26 cellular contexts compared by ENCODE assay signal in the genomic region with DNA sequence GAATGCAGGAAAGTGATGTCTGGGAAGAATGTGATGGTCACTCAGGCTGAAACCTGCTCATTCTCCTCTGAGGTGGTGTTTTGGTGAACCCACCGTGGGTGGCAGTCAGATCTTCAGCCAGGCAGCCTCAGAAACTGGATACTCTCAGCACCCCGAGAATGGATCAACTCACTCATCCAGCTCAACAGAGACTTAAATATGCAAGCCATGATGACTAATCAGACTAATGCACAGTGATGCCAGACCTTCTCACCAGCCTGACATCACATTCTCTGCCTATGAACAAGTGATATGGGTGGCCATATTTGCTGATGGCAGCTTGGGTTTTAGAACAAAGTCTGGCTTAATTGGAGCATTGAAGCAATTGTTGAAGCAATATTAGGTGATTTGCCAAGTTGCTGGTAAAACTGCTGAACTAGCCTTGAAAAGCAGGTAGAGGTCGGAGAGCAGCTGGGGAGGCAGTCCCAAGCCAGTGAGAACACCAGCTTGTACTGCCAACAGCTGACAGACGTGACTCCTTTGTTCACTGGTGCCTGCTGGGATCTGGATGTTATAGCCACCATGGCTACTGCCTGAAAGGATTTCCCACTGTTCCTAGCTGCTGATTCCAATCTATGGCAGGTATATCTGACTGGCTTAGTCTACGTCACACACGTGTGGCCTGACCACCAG.
DNase-seq lines count a peak whose midpoint lies in the region.
"Had no signal": no experiment of that assay in that cellular context is flagged by ENCODE, and none has a peak within 500 bp of the region (broad histone marks: within the 10 kb centered on the region; RNA-seq: fewer than 3 reads in every experiment).

No MANE protein-coding gene starts in this region.

- H2BK120ac ChIP-seq in mesendoderm (ENCODE audit: low read depth, low read length), result no peak overlapping the region

- no peak overlapping the region for H4K5ac ChIP-seq in mesendoderm (ENCODE audit: low read length)

- H3K9ac ChIP-seq in mesendoderm (ENCODE audit: low read length), result no peak overlapping the region

- H3K4me3 ChIP-seq in mesendoderm (ENCODE audit: low read length) (no peak overlapping the region), H7 (ENCODE audit: insufficient read depth, low read depth, low read length) (no peak overlapping the region)
- H3K4me3 ChIP-seq: lung, pancreas, tibial artery had no signal

- H3K23ac ChIP-seq in mesendoderm (ENCODE audit: low read length), result no peak overlapping the region

- H3K36me3 Mint-ChIP-seq in activated naive CD4-positive, alpha-beta T cell treated with anti-CD3 and anti-CD28 coated beads, Interleukin-2, amount 10 ng/mL, durations not matched to agents 7 days and 5 days, result no peaks in the 10 kb centered on the region
- H3K36me3 Mint-ChIP-seq: CD14-positive monocyte had no signal

- H3K4me1 ChIP-seq in mesendoderm (ENCODE audit: control insufficient read depth, low read depth, low read length), result no peaks in the 10 kb centered on the region
- H3K4me1 ChIP-seq: pancreas, tibial artery had no signal

- no peak overlapping the region for H3K27ac ChIP-seq in mesendoderm (ENCODE audit: low read depth, low read length)
- H3K27ac ChIP-seq: brain microvascular endothelial cell, pancreas, tibial artery had no signal

- no peaks in the 10 kb centered on the region for H3K79me1 ChIP-seq in mesendoderm (ENCODE audit: low read length)

- CTCF ChIA-PET in activated naive CD4-positive, alpha-beta T cell treated with anti-CD3 and anti-CD28 coated beads, Interleukin-2, amount 10 ng/mL, durations not matched to agents 7 days and 5 days (lab: Charles Lee), result no interaction called here

- no peaks in the 10 kb centered on the region for H3K27me3 ChIP-seq in mesendoderm (ENCODE audit: insufficient read depth, low read length, poor library complexity)
- no peaks in the 10 kb centered on the region for H3K27me3 ChIP-seq in H7 (ENCODE audit: control insufficient read depth, insufficient read depth, low read length)
- H3K27me3 ChIP-seq: brain microvascular endothelial cell, tibial artery had no signal

- no peak overlapping the region for H3K4me2 ChIP-seq in mesendoderm (ENCODE audit: low read length)

- WGBS in mesendoderm (ENCODE audit: extremely low coverage, insufficient coverage, low lambda C conversion rate), result no CpG with 5 or more reads among the region's 6 CpGs

- no peak overlapping the region for H2BK5ac ChIP-seq in mesendoderm (ENCODE audit: low read length)

- no peaks in the 10 kb centered on the region for H3K9me3 Mint-ChIP-seq in activated naive CD4-positive, alpha-beta T cell treated with anti-CD3 and anti-CD28 coated beads, Interleukin-2, amount 10 ng/mL, durations not matched to agents 7 days and 5 days
- H3K9me3 Mint-ChIP-seq: activated B cell treated with CpG ODN at 0.5 μM for 24 hours; stimulated activated naive CD8-positive, alpha-beta T cell treated with anti-CD3 and anti-CD28 coated beads, Interleukin-15, Interleukin-2, amounts not matched to agents 100 ng/mL and 50 ng/mL, for 24 hours had no signal

- H4K8ac ChIP-seq in mesendoderm (ENCODE audit: low read depth, low read length), result no peak overlapping the region

- H3K18ac ChIP-seq in mesendoderm (ENCODE audit: low read length), result no peak overlapping the region

- no peak overlapping the region for H2BK15ac ChIP-seq in mesendoderm (replicated peaks; ENCODE audit: low read depth)

- peak overlapping the region; percentile 55 for H3K4ac ChIP-seq in mesendoderm (ENCODE audit: low read depth, low read length)

- H3K4me3 Mint-ChIP-seq in activated naive CD4-positive, alpha-beta T cell treated with anti-CD3 and anti-CD28 coated beads, Interleukin-2, amount 10 ng/mL, durations not matched to agents 7 days and 5 days, result no peak overlapping the region
- H3K4me3 Mint-ChIP-seq: activated B cell treated with CpG ODN at 0.5 μM for 24 hours; CD14-positive monocyte; stimulated activated naive CD8-positive, alpha-beta T cell treated with anti-CD3 and anti-CD28 coated beads, Interleukin-15, Interleukin-2, amounts not matched to agents 100 ng/mL and 50 ng/mL, for 24 hours had no signal

- H3K56ac ChIP-seq in mesendoderm (ENCODE audit: low read length), result no peak overlapping the region

- no peaks in the 10 kb centered on the region for H3K4me1 Mint-ChIP-seq in activated naive CD4-positive, alpha-beta T cell treated with anti-CD3 and anti-CD28 coated beads, Interleukin-2, amount 10 ng/mL, durations not matched to agents 7 days and 5 days
- H3K4me1 Mint-ChIP-seq: activated B cell treated with CpG ODN at 0.5 μM for 24 hours, CD14-positive monocyte had no signal

- H2AK5ac ChIP-seq in mesendoderm (ENCODE audit: low read length), result no peak overlapping the region

- DNase-seq in activated naive CD4-positive, alpha-beta T cell treated with anti-CD3 and anti-CD28 coated beads, Interleukin-2, amount 50 U/mL, for 16 hours, result peak; percentile 12
- DNase-seq in activated naive CD4-positive, alpha-beta T cell treated with anti-CD3 and anti-CD28 coated beads, Interleukin-2, amount 10 ng/mL, durations not matched to agents 7 days and 5 days, result no peak
- DNase-seq in NCI-H69 (lab: John Stamatoyannopoulos, UW) (peak; percentile 60), astrocyte of the hippocampus (ENCODE audit: low read depth, low spot score) (peak; percentile 42), mesendoderm (no peak), DMS153 (lab: John Stamatoyannopoulos, UW) (no peak), H7 (no peak), NCI-H1105 treated with DMSO at 0.1 percent for 48 hours (lab: John Stamatoyannopoulos, UW) (no peak)
- DNase-seq: activated B cell treated with CpG ODN at 0.5 μM for 24 hours; activated T-cell treated with anti-CD3 and anti-CD28 coated beads, Interleukin-2, amount 50 U/mL, for 48 hours; brain microvascular endothelial cell; hypothalamus; islet precursor cell; Kasumi-1; NCI-H2081; OCI-M1; pancreas; right cardiac atrium; SHP77 treated with DMSO at 0.1 percent for 48 hours; stimulated activated CD4-positive, alpha-beta T cell treated with anti-CD3 and anti-CD28 coated beads, Interleukin-12 subunit alpha, Interleukin-12 subunit beta, amount 100 ng/mL, for 4 hours; SW 1271; T1000; tibial artery had no signal

- H3K79me2 ChIP-seq in mesendoderm (ENCODE audit: control insufficient read depth, insufficient read depth, low read length), result no peaks in the 10 kb centered on the region

- H3K36me3 ChIP-seq in mesendoderm (ENCODE audit: control insufficient read depth, insufficient read depth, low read length) (no peaks in the 10 kb centered on the region), H7 (replicated peaks; ENCODE audit: control insufficient read depth, insufficient read depth, low read length) (no peaks in the 10 kb centered on the region)
- H3K36me3 ChIP-seq: brain microvascular endothelial cell, pancreas, tibial artery had no signal

- no peaks in the 10 kb centered on the region for H3K27me3 Mint-ChIP-seq in activated naive CD4-positive, alpha-beta T cell treated with anti-CD3 and anti-CD28 coated beads, Interleukin-2, amount 10 ng/mL, durations not matched to agents 7 days and 5 days

- H3K27ac Mint-ChIP-seq in activated naive CD4-positive, alpha-beta T cell treated with anti-CD3 and anti-CD28 coated beads, Interleukin-2, amount 10 ng/mL, durations not matched to agents 7 days and 5 days, result no peak overlapping the region
- H3K27ac Mint-ChIP-seq: activated B cell treated with CpG ODN at 0.5 μM for 24 hours; stimulated activated naive CD8-positive, alpha-beta T cell treated with anti-CD3 and anti-CD28 coated beads, Interleukin-15, Interleukin-2, amounts not matched to agents 100 ng/mL and 50 ng/mL, for 24 hours had no signal

Comparison
In these comparisons a context has a peak if more than half of its experiments do, and no peak if none do; other contexts are left out.
1. DNase-seq: peak in activated naive CD4-positive, alpha-beta T cell treated with anti-CD3 and anti-CD28 coated beads, Interleukin-2, amount 50 U/mL, for 16 hours (single experiment), NCI-H69 (single experiment) and astrocyte of the hippocampus (single experiment); none in activated naive CD4-positive, alpha-beta T cell treated with anti-CD3 and anti-CD28 coated beads, Interleukin-2, amount 10 ng/mL, durations not matched to agents 7 days and 5 days (single experiment), mesendoderm (single experiment), DMS153 (single experiment), H7 (single experiment) and NCI-H1105 treated with DMSO at 0.1 percent for 48 hours (single experiment).